In genomic region chr19:38072776-38073411, GRCh38 we compare ENCODE assay signal across 24 cellular contexts.
DNase-seq lines count a peak whose midpoint lies in the region; ATAC-seq, FAIRE-seq and TF ChIP-seq lines count a peak whose summit lies in the region.
"Had no signal": no experiment of that assay in that cellular context is flagged by ENCODE, and none has a peak within 500 bp of the region (broad histone marks: within the 10 kb centered on the region; RNA-seq: fewer than 3 reads in every experiment).

No MANE protein-coding gene starts in this region.

- H3K4me3 Mint-ChIP-seq in central memory CD8-positive, alpha-beta T cell = no peak overlapping the region
- no peak overlapping the region for H3K4me3 Mint-ChIP-seq in progenitor cell of endocrine pancreas (ENCODE audit: low read depth)
- H3K4me3 Mint-ChIP-seq: GM23338 had no signal

- no peaks in the 10 kb centered on the region for H3K9me2 ChIP-seq in Karpas-422 (replicated peaks; ENCODE audit: insufficient read depth, low read length)

- no peak for TF ChIP-seq POLR2A in A549 (IDR thresholded peaks at IDR 0.05; ENCODE audit: low read length)

- TF ChIP-seq RAD21 in A549 (conservative IDR thresholded peaks at IDR 0.05 in 1 of 2, IDR thresholded peaks at IDR 0.05 in 1 of 2) = no peak

- no peak overlapping the region for H3K9ac ChIP-seq in Karpas-422 (ENCODE audit: low read length)

- ATAC-seq in A549 (peak; percentile 10 to 16; a peak in 3 of 6 replicates), HG03378 (IDR thresholded peaks at IDR 0.05; ENCODE audit: unreplicated experiment) (no peak)
- no peak for ATAC-seq in central memory CD8-positive, alpha-beta T cell (replicated peaks; ENCODE audit: extremely low read depth, poor library complexity, severe bottlenecking)
- ATAC-seq: Right ventricle myocardium inferior had no signal

- no peak overlapping the region for H2AFZ ChIP-seq in Karpas-422 (ENCODE audit: low read length)
- H2AFZ ChIP-seq: GM23338 had no signal

- no peaks in the 10 kb centered on the region for H4K20me1 ChIP-seq in Karpas-422 (ENCODE audit: insufficient read depth, low read depth, low read length)

- H3K36me3 ChIP-seq in Karpas-422 (ENCODE audit: insufficient read depth, low read length) = 0 out of 2 replicates have a peak, but pooled peaks cover 4% of the 10 kb centered on the region

- H3K4me2 ChIP-seq in A549 (no peak overlapping the region), Karpas-422 (ENCODE audit: low read depth, low read length, poor library complexity, severe bottlenecking) (no peak overlapping the region)
- H3K4me2 ChIP-seq: GM23338 had no signal

- H3K4me1 ChIP-seq in A549 (peaks cover 20% of the 10 kb centered on the region), Karpas-422 (ENCODE audit: low read length) (peaks cover 41% of the 10 kb centered on the region)

- H3K27me3 Mint-ChIP-seq in central memory CD8-positive, alpha-beta T cell = no peaks in the 10 kb centered on the region
- no peaks in the 10 kb centered on the region for H3K27me3 Mint-ChIP-seq in progenitor cell of endocrine pancreas

- H3K36me3 Mint-ChIP-seq in central memory CD8-positive, alpha-beta T cell (ENCODE audit: insufficient read depth) = peaks cover 5% of the 10 kb centered on the region
- peaks cover 13% of the 10 kb centered on the region for H3K36me3 Mint-ChIP-seq in progenitor cell of endocrine pancreas (ENCODE audit: insufficient read depth)

- H3K79me2 ChIP-seq in Karpas-422 (ENCODE audit: low read length) = peaks cover 72% of the 10 kb centered on the region

- CTCF ChIA-PET in A549 (lab: Yijun Ruan, JAX) = interaction anchor here (1.4 to 25.6 kb wide), 4 partner anchors 10 to 173 kb away, joined by 5 to 408 read pairs (median 6); partner anchors contain the start of genes SIPA1L3 and WDR87

- H3K27ac ChIP-seq in A549 (peak overlapping the region in 1 of 2 experiments; percentile 33; a peak in 3 of 6 replicates), Karpas-422 (ENCODE audit: low read length) (0 out of 2 replicates have a peak overlapping the region, but pooled peaks have one; percentile 1)
- H3K27ac ChIP-seq: HL-60 had no signal

- DNase-seq in A549 (ENCODE audit: low read depth in 1 of 2, low spot score in 1 of 2) (no peak), Karpas-422 (no peak), progenitor cell of endocrine pancreas (ENCODE audit: low spot score, unreplicated experiment) (no peak), DMS79 treated with DMSO at 0.1 percent for 48 hours (lab: John Stamatoyannopoulos, UW) (no peak), NCI-H69 (lab: John Stamatoyannopoulos, UW) (no peak), T-helper 2 cell (no peak)
- DNase-seq in central memory CD8-positive, alpha-beta T cell (ENCODE audit: low spot score in 2 of 2) = no peak
- DNase-seq: 8988T; Calu3; DMS79; GDM1; KBM-7; NCI-H1048; NCI-H146; NCI-H2107; NCI-H226; NCI-H526 treated with DMSO at 0.1 percent for 48 hours; NK-92 treated with Interleukin-12 subunit alpha and Interleukin-12 subunit beta, amount 100 ng/mL, for 24 hours had no signal

- H3K9me3 ChIP-seq in A549 (peaks cover 10% of the 10 kb centered on the region), Karpas-422 (ENCODE audit: low read length) (no peaks in the 10 kb centered on the region)

- H3K4me1 Mint-ChIP-seq in central memory CD8-positive, alpha-beta T cell = peaks cover 4% of the 10 kb centered on the region
- H3K4me1 Mint-ChIP-seq in progenitor cell of endocrine pancreas (ENCODE audit: low read depth) = peaks cover 17% of the 10 kb centered on the region

- POLR2A ChIA-PET in A549 (lab: Yijun Ruan, JAX) = no interaction called here

- peak overlapping the region; percentile 71 for H3K27ac Mint-ChIP-seq in central memory CD8-positive, alpha-beta T cell (ENCODE audit: low read depth)
- H3K27ac Mint-ChIP-seq in progenitor cell of endocrine pancreas = peak overlapping the region; percentile 65
- H3K27ac Mint-ChIP-seq: GM23338 had no signal

- H3K4me3 ChIP-seq in A549 (no peak overlapping the region), Karpas-422 (ENCODE audit: low read length) (no peak overlapping the region)
- H3K4me3 ChIP-seq: GM23338 had no signal

- 91% methylated on average over 10 of the region's 10 CpGs for WGBS in A549 (ENCODE audit: missing lambda C conversion rate)

- no peak for TF ChIP-seq EP300 in A549 (IDR thresholded peaks at IDR 0.05)

- no peaks in the 10 kb centered on the region for H3K27me3 ChIP-seq in Karpas-422 (ENCODE audit: low read length)

- FAIRE-seq in A549 (lab: Jason Lieb, UNC) = no peak
- FAIRE-seq: GM12892, GM19239 had no signal

- no peaks in the 10 kb centered on the region for H3K9me3 Mint-ChIP-seq in central memory CD8-positive, alpha-beta T cell
- H3K9me3 Mint-ChIP-seq in progenitor cell of endocrine pancreas (ENCODE audit: low read depth) = no peaks in the 10 kb centered on the region

- no peak for TF ChIP-seq CTCF in A549 (IDR thresholded peaks at IDR 0.05)
- TF ChIP-seq CTCF in progenitor cell of endocrine pancreas (IDR thresholded peaks at IDR 0.05; ENCODE audit: unreplicated experiment) = no peak

TF ChIP-seq in A549, 52 proteins besides CTCF, POLR2A, EP300 and RAD21:
- TF ChIP-seq ZNF302 (CRISPR knock-in tag; IDR thresholded peaks at IDR 0.05) = no peak
- no peak for TF ChIP-seq RCOR1 (IDR thresholded peaks at IDR 0.05; ENCODE audit: low read depth, low read length)
- TF ChIP-seq ESRRA (IDR thresholded peaks at IDR 0.05; ENCODE audit: borderline replicate concordance, low read length) = no peak
- TF ChIP-seq HES2 (IDR thresholded peaks at IDR 0.05) = no peak
- no peak for TF ChIP-seq EHMT2 (IDR thresholded peaks at IDR 0.05; ENCODE audit: low read depth)
- no peak for TF ChIP-seq POLR2AphosphoS2 (conservative IDR thresholded peaks at IDR 0.05; ENCODE audit: low read length)
- TF ChIP-seq NR3C1 (IDR thresholded peaks at IDR 0.05) = no peak
- TF ChIP-seq TFCP2L1 (CRISPR knock-in tag; IDR thresholded peaks at IDR 0.05) = no peak
- no peak for TF ChIP-seq RNF2 (IDR thresholded peaks at IDR 0.05; ENCODE audit: borderline replicate concordance, low read depth)
- no peak for TF ChIP-seq BCL3 (IDR thresholded peaks at IDR 0.05)
- no peak for TF ChIP-seq MAZ (IDR thresholded peaks at IDR 0.05; ENCODE audit: borderline replicate concordance, low read depth, low read length)

Comparison
In these comparisons a context has a peak if more than half of its experiments do, and no peak if none do; other contexts are left out.
1. ATAC-seq: peak in A549 (2 of 2); none in central memory CD8-positive, alpha-beta T cell (single experiment) and HG03378 (single experiment).